ENCODE assay signal across 28 cellular contexts in genomic region chr7:137015015-137015414, GRCh38.
"Had no signal": no experiment of that assay in that cellular context is flagged by ENCODE, and none has a peak within 500 bp of the region (broad histone marks: within the 10 kb centered on the region; RNA-seq: fewer than 3 reads in every experiment).

No MANE protein-coding gene starts in this region.

- DNase-seq: cortex of kidney; effector memory CD8-positive, alpha-beta T cell; erythroblast; esophagus squamous epithelium; foreskin melanocyte; glutamatergic neuron; hypothalamus; immature natural killer cell; mesenchymal stem cell; mucosa of descending colon; naive B cell; pancreas; retina; right lobe of liver; small intestine; stimulated activated CD4-positive, alpha-beta T cell treated with anti-CD3 and anti-CD28 coated beads, Interleukin-12 subunit alpha, Interleukin-12 subunit beta, amount 100 ng/mL, for 4 hours; stimulated activated CD4-positive, alpha-beta T cell treated with anti-CD3 and anti-CD28 coated beads, Interleukin-1b, Interleukin-23, amount 100 ng/mL, for 48 hours; stimulated activated CD4-positive, alpha-beta T cell treated with anti-CD3 and anti-CD28 coated beads, Interleukin-4, amount 100 ng/mL, for 1 hour; stimulated activated CD8-positive, alpha-beta memory T cell treated with anti-CD3 and anti-CD28 coated beads, Interleukin-4, amount 100 ng/mL, for 48 hours; stimulated activated naive CD4-positive, alpha-beta T cell; stimulated activated naive CD8-positive, alpha-beta T cell treated with anti-CD3 and anti-CD28 coated beads, Interleukin-15, amount 100 ng/mL, for 72 hours; transverse colon had no signal

- H3K36me3 Mint-ChIP-seq: immature natural killer cell; naive B cell; natural killer cell treated with Interleukin-12 subunit alpha and Interleukin-12 subunit beta and Interleukin-15 and Interleukin-18, amount 100 ng/mL, for 72 hours had no signal

- H3K27me3 Mint-ChIP-seq: effector memory CD8-positive, alpha-beta T cell; naive B cell; natural killer cell treated with Interleukin-12 subunit alpha and Interleukin-12 subunit beta and Interleukin-15 and Interleukin-18, amount 100 ng/mL, for 72 hours; stimulated activated naive CD8-positive, alpha-beta T cell treated with anti-CD3 and anti-CD28 coated beads, Interleukin-15, amount 100 ng/mL, for 72 hours had no signal

- H3K27me3 ChIP-seq: esophagus squamous epithelium, neutrophil, pancreas, right lobe of liver, suprapubic skin, transverse colon, vagina had no signal

- H3K9me3 Mint-ChIP-seq: mesothelial cell of epicardium, neural crest cell had no signal

- H3K9me3 ChIP-seq: esophagus squamous epithelium, neutrophil, pancreas, right lobe of liver, suprapubic skin, transverse colon, vagina had no signal

- H3K4me1 ChIP-seq: esophagus squamous epithelium, pancreas, right lobe of liver, suprapubic skin, transverse colon, vagina had no signal

- ATAC-seq: effector memory CD8-positive, alpha-beta T cell; mucosa of descending colon; natural killer cell treated with Interleukin-12 subunit alpha and Interleukin-12 subunit beta and Interleukin-15 and Interleukin-18, amount 100 ng/mL, for 72 hours; pancreas; right lobe of liver; stimulated activated naive CD8-positive, alpha-beta T cell treated with anti-CD3 and anti-CD28 coated beads, Interleukin-15, amount 100 ng/mL, for 72 hours had no signal

- H3K36me3 ChIP-seq: esophagus squamous epithelium, neutrophil, pancreas, right lobe of liver, suprapubic skin, transverse colon, vagina had no signal

- H3K27ac ChIP-seq: esophagus squamous epithelium, neutrophil, pancreas, right lobe of liver, suprapubic skin, transverse colon, vagina had no signal

- H3K4me3 Mint-ChIP-seq: effector memory CD8-positive, alpha-beta T cell; immature natural killer cell; mesothelial cell of epicardium; naive B cell; natural killer cell treated with Interleukin-12 subunit alpha and Interleukin-12 subunit beta and Interleukin-15 and Interleukin-18, amount 100 ng/mL, for 72 hours; neural crest cell; stimulated activated naive CD8-positive, alpha-beta T cell treated with anti-CD3 and anti-CD28 coated beads, Interleukin-15, amount 100 ng/mL, for 72 hours had no signal

- H3K4me1 Mint-ChIP-seq: immature natural killer cell; mesothelial cell of epicardium; naive B cell; stimulated activated naive CD8-positive, alpha-beta T cell treated with anti-CD3 and anti-CD28 coated beads, Interleukin-15, amount 100 ng/mL, for 72 hours had no signal

- H3K27ac Mint-ChIP-seq: effector memory CD8-positive, alpha-beta T cell; immature natural killer cell; mesothelial cell of epicardium; naive B cell; natural killer cell treated with Interleukin-12 subunit alpha and Interleukin-12 subunit beta and Interleukin-15 and Interleukin-18, amount 100 ng/mL, for 72 hours; stimulated activated naive CD8-positive, alpha-beta T cell treated with anti-CD3 and anti-CD28 coated beads, Interleukin-15, amount 100 ng/mL, for 72 hours had no signal

- H3K4me3 ChIP-seq: esophagus squamous epithelium, mucosa of descending colon, pancreas, right lobe of liver, suprapubic skin, transverse colon, vagina had no signal
